In the genomic region with DNA sequence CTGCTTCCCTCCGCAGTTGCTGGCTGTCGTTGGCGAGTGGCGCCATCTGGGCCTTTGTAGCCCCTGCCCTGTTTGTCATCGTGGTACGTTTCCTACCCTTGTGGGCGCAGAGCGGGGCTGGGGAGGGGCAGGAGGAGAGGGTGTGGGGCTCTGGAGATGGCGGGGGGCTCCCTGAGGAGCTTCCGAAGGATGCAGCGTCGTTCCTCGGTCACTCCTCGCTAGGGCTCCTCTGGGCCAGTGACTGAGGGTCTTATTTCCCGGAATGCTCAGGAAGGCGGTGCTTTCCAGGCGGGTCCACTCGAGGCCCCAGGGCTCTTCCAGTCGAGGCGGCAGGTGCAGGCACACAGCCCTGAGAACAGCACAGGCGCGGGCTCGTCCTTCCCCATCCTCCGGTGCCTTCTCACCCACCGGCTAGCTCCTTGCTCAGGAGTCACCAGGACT, we compare ENCODE assay signal across 18 cellular contexts.
A peak's percentile ranks its signal among the peaks of the same experiment; 100 is the strongest.
DNase-seq lines count a peak whose midpoint lies in the region; ATAC-seq and TF ChIP-seq lines count a peak whose summit lies in the region.
"Had no signal": no experiment of that assay in that cellular context is flagged by ENCODE, and none has a peak within 500 bp of the region (broad histone marks: within the 10 kb centered on the region; RNA-seq: fewer than 3 reads in every experiment).

No MANE protein-coding gene starts in this region.

- no peaks in the 10 kb centered on the region for H3K36me3 Mint-ChIP-seq in chondrocyte (ENCODE audit: low read depth)

- H3K27ac ChIP-seq in upper lobe of left lung, result no peak overlapping the region
- H3K27ac ChIP-seq in uterus, result no peak overlapping the region
- H3K27ac ChIP-seq: GM23248 had no signal

- TF ChIP-seq EP300 in upper lobe of left lung (IDR thresholded peaks at IDR 0.05), result no peak

- TF ChIP-seq POLR2A in upper lobe of left lung (IDR thresholded peaks at IDR 0.05) (no peak), uterus (IDR thresholded peaks at IDR 0.05) (no peak)

- no peaks in the 10 kb centered on the region for H3K9me3 Mint-ChIP-seq in chondrocyte (ENCODE audit: low read depth)
- H3K9me3 Mint-ChIP-seq: CD4-positive, alpha-beta T cell had no signal

- no peak overlapping the region for H3K27ac Mint-ChIP-seq in chondrocyte (ENCODE audit: unreplicated experiment)
- H3K27ac Mint-ChIP-seq: CD4-positive, alpha-beta T cell had no signal

- no peak overlapping the region for H3K4me3 Mint-ChIP-seq in chondrocyte (ENCODE audit: unreplicated experiment)
- H3K4me3 Mint-ChIP-seq: CD4-positive, alpha-beta T cell had no signal

- TF ChIP-seq CTCF in chondrocyte (IDR thresholded peaks at IDR 0.05) (no peak), upper lobe of left lung (IDR thresholded peaks at IDR 0.05) (no peak), uterus (IDR thresholded peaks at IDR 0.05) (no peak)

- H3K4me3 ChIP-seq in upper lobe of left lung (no peak overlapping the region), uterus (no peak overlapping the region)
- H3K4me3 ChIP-seq: GM23248, K562 had no signal

- H3K36me3 ChIP-seq in upper lobe of left lung, result peaks cover 0 to 29% (median 7%) of the 10 kb centered on the region in 4 donors
- no peaks in the 10 kb centered on the region for H3K36me3 ChIP-seq in uterus
- H3K36me3 ChIP-seq: BE2C had no signal

- WGBS in upper lobe of left lung, 2 donors, result 87 to 90% methylated on average over 10 to 24 of the region's 25 CpGs

- H3K4me1 ChIP-seq in upper lobe of left lung, result peaks cover 0 to 5% (median 0%) of the 10 kb centered on the region in 4 donors
- no peaks in the 10 kb centered on the region for H3K4me1 ChIP-seq in uterus
- H3K4me1 ChIP-seq: BE2C had no signal

- H3K27me3 ChIP-seq in upper lobe of left lung (no peaks in the 10 kb centered on the region), uterus (no peaks in the 10 kb centered on the region)
- H3K27me3 ChIP-seq: BE2C had no signal

- H3K27me3 Mint-ChIP-seq in chondrocyte (ENCODE audit: low read depth), result peaks cover 5% of the 10 kb centered on the region
- H3K27me3 Mint-ChIP-seq: CD4-positive, alpha-beta T cell had no signal

- peaks cover 3% of the 10 kb centered on the region for H3K4me1 Mint-ChIP-seq in chondrocyte (ENCODE audit: low read depth)

- H3K9me3 ChIP-seq in upper lobe of left lung, result no peaks in the 10 kb centered on the region
- H3K9me3 ChIP-seq in uterus, result no peaks in the 10 kb centered on the region
- H3K9me3 ChIP-seq: BE2C had no signal

- intact Hi-C loops in Right ventricle myocardium superior (cut with DNase I) (no loop called here), Right ventricle myocardium inferior (cut with DNase I) (no loop called here), uterus (cut with DNase I; ENCODE audit: low total_unique reads) (no loop called here)

- ATAC-seq in Right ventricle myocardium superior (ENCODE audit: poor library complexity) (no peak), Right ventricle myocardium inferior (no peak), upper lobe of left lung (ENCODE audit: low FRiP score in 2 of 2) (no peak), HG02973 (IDR thresholded peaks at IDR 0.05; ENCODE audit: unreplicated experiment) (no peak)

- peak; percentile 16 for DNase-seq in Right ventricle myocardium superior
- no peak for DNase-seq in Right ventricle myocardium inferior (ENCODE audit: missing footprints)
- peak; percentile 78 for DNase-seq in chondrocyte (ENCODE audit: low spot score)
- DNase-seq in mesenteric fat pad (ENCODE audit: low spot score), result peak; percentile 51
- DNase-seq in upper lobe of left lung, result peak; percentile 18 to 70
- DNase-seq in uterus, result no peak
- DNase-seq: BE2C, DMS153, GDM1, GM23248, NCI-H1092 treated with DMSO at 0.1 percent for 48 hours, NCI-H2081, NCI-H2171 treated with DMSO at 0.1 percent for 48 hours, NCI-H526 treated with DMSO at 0.1 percent for 48 hours, SHP77 had no signal

Comparison
In these comparisons a context has a peak if more than half of its experiments do, and no peak if none do; other contexts are left out.
1. DNase-seq: peak in Right ventricle myocardium superior (single experiment), chondrocyte (single experiment), mesenteric fat pad (single experiment) and upper lobe of left lung (2 of 2); none in Right ventricle myocardium inferior (single experiment) and uterus (0 of 2).